12 cellular contexts compared by ENCODE assay signal in genomic region chr2:215930505-215931233, GRCh38.
DNase-seq lines count a peak whose midpoint lies in the region; ATAC-seq, FAIRE-seq and TF ChIP-seq lines count a peak whose summit lies in the region.
"Had no signal": no experiment of that assay in that cellular context is flagged by ENCODE, and none has a peak within 500 bp of the region (broad histone marks: within the 10 kb centered on the region; RNA-seq: fewer than 3 reads in every experiment).

No MANE protein-coding gene starts in this region.

- peak overlapping the region; percentile 66 for H3K4me2 ChIP-seq in astrocyte (ENCODE audit: low read length)

- peaks cover 26% of the 10 kb centered on the region for H3K4me1 Mint-ChIP-seq in astrocyte (ENCODE audit: low read depth, unreplicated experiment)
- peaks cover 22% of the 10 kb centered on the region for H3K4me1 Mint-ChIP-seq in type B pancreatic cell (ENCODE audit: unreplicated experiment)
- H3K4me1 Mint-ChIP-seq: activated B cell treated with CpG ODN at 0.5 μM for 24 hours, natural killer cell had no signal

- no peak overlapping the region for H3K4me3 ChIP-seq in astrocyte (ENCODE audit: insufficient read depth, low read depth, low read length)

- H3K9ac ChIP-seq in astrocyte (ENCODE audit: low read length), result peak overlapping the region; percentile 55

- H3K27me3 Mint-ChIP-seq in astrocyte (ENCODE audit: low read depth, unreplicated experiment), result no peaks in the 10 kb centered on the region
- H3K27me3 Mint-ChIP-seq in type B pancreatic cell, result no peaks in the 10 kb centered on the region

- ATAC-seq in HG02870 (IDR thresholded peaks at IDR 0.05; ENCODE audit: unreplicated experiment), result no peak
- ATAC-seq in GM18502 (IDR thresholded peaks at IDR 0.05; ENCODE audit: poor library complexity, unreplicated experiment), result no peak
- ATAC-seq in HG03442 (IDR thresholded peaks at IDR 0.05; ENCODE audit: unreplicated experiment), result no peak

- H3K4me3 Mint-ChIP-seq in astrocyte (ENCODE audit: unreplicated experiment) (no peak overlapping the region), type B pancreatic cell (peak overlapping the region; percentile 13)
- H3K4me3 Mint-ChIP-seq: activated B cell treated with CpG ODN at 0.5 μM for 24 hours, natural killer cell had no signal

- no peaks in the 10 kb centered on the region for H3K36me3 ChIP-seq in astrocyte (ENCODE audit: insufficient read depth, low read length)

- no peak for TF ChIP-seq CTCF in astrocyte (IDR thresholded peaks at IDR 0.05; ENCODE audit: insufficient read depth, low read depth, low read length)
- no peak for TF ChIP-seq CTCF in type B pancreatic cell (conservative IDR thresholded peaks at IDR 0.05)

- DNase-seq in SIG-M5 treated with dmso at 0.1 percent for 504 hours (lab: John Stamatoyannopoulos, UW; ENCODE audit: unreplicated experiment) (peak; percentile 35), SIG-M5 (lab: John Stamatoyannopoulos, UW) (no peak), astrocyte (ENCODE audit: low read depth) (peak; percentile 54), iris pigment epithelial cell (ENCODE audit: low read depth) (peak; percentile 57), type B pancreatic cell (ENCODE audit: extremely low spot score, unreplicated experiment) (no peak)
- DNase-seq: activated B cell treated with CpG ODN at 0.5 μM for 24 hours, natural killer cell had no signal

- H3K9me3 Mint-ChIP-seq in astrocyte (ENCODE audit: unreplicated experiment) (peaks cover 2% of the 10 kb centered on the region), type B pancreatic cell (peaks cover 10% of the 10 kb centered on the region)
- H3K9me3 Mint-ChIP-seq: activated B cell treated with CpG ODN at 0.5 μM for 24 hours, natural killer cell had no signal

- peak overlapping the region; percentile 55 for H3K27ac ChIP-seq in astrocyte (ENCODE audit: low read depth, low read length)
- H3K27ac ChIP-seq: 22Rv1 had no signal

- no peak overlapping the region for H2AFZ ChIP-seq in astrocyte (ENCODE audit: low read depth, low read length)

- FAIRE-seq in astrocyte (lab: Jason Lieb, UNC), result no peak
- FAIRE-seq: urothelium cell line had no signal

- no peaks in the 10 kb centered on the region for H3K79me2 ChIP-seq in astrocyte (ENCODE audit: insufficient read depth, low read length)

- H3K27me3 ChIP-seq in astrocyte (ENCODE audit: insufficient read depth, low read length), result no peaks in the 10 kb centered on the region

- peak overlapping the region; percentile 60 for H3K27ac Mint-ChIP-seq in astrocyte (ENCODE audit: unreplicated experiment)
- peak overlapping the region; percentile 87 for H3K27ac Mint-ChIP-seq in type B pancreatic cell
- H3K27ac Mint-ChIP-seq: activated B cell treated with CpG ODN at 0.5 μM for 24 hours, natural killer cell had no signal

- H3K9me3 ChIP-seq in astrocyte (ENCODE audit: insufficient read depth, low read depth, low read length), result no peaks in the 10 kb centered on the region

- peaks cover 20% of the 10 kb centered on the region for H3K4me1 ChIP-seq in astrocyte (ENCODE audit: insufficient read depth, low read length)

- H3K36me3 Mint-ChIP-seq in astrocyte (ENCODE audit: low read depth, unreplicated experiment) (no peaks in the 10 kb centered on the region), type B pancreatic cell (no peaks in the 10 kb centered on the region)
- H3K36me3 Mint-ChIP-seq: natural killer cell had no signal

- H4K20me1 ChIP-seq in astrocyte (ENCODE audit: insufficient read depth, low read length), result no peaks in the 10 kb centered on the region

Comparison
In these comparisons a context has a peak if more than half of its experiments do, and no peak if none do; other contexts are left out.
1. DNase-seq: peak in SIG-M5 treated with dmso at 0.1 percent for 504 hours (single experiment), astrocyte (single experiment) and iris pigment epithelial cell (single experiment); none in SIG-M5 (single experiment) and type B pancreatic cell (single experiment).